In genomic region chr1:224380003-224380402, GRCh38 we compare ENCODE assay signal across 8 cellular contexts. TPM values are rescaled to one million over a fixed set of nuclear protein-coding genes. Genes with fewer than 3 reads are reported as not detected.
A peak's percentile ranks its signal among the peaks of the same experiment; 100 is the strongest.
DNase-seq lines count a peak whose midpoint lies in the region; ATAC-seq, FAIRE-seq and TF ChIP-seq lines count a peak whose summit lies in the region.

No MANE protein-coding gene starts in this region.

- TF ChIP-seq EP300 in HepG2 (IDR thresholded peaks at IDR 0.05; ENCODE audit: low read depth in 2 of 2, low read length in 2 of 2) (no peak), HepG2 (CRISPR knock-in tag; IDR thresholded peaks at IDR 0.05; ENCODE audit: borderline replicate concordance) (no peak)

- H3K9ac ChIP-seq in HepG2 (ENCODE audit: insufficient read depth, low read depth, low read length) (no peak overlapping the region), trophoblast cell (ENCODE audit: low read length) (no peak overlapping the region)

- no peak for TF ChIP-seq POLR2A in HepG2 (IDR thresholded peaks at IDR 0.05; ENCODE audit: insufficient read depth in 1 of 2, low read depth in 2 of 2, low read length in 2 of 2)

- no peak overlapping the region for H2BK12ac ChIP-seq in trophoblast cell (ENCODE audit: low read length)

- CTCF ChIA-PET in HepG2 (lab: Yijun Ruan, JAX; ENCODE audit: low intra/inter-chr PET ratio, low total read pairs), result no interaction called here

- no peak overlapping the region for H3K4ac ChIP-seq in trophoblast cell (ENCODE audit: low read depth, low read length)

- no peak overlapping the region for H4K91ac ChIP-seq in trophoblast cell (ENCODE audit: low read depth, low read length)

- H3K4me2 ChIP-seq in HepG2 (ENCODE audit: low read depth, low read length) (no peak overlapping the region), trophoblast cell (ENCODE audit: low read length) (no peak overlapping the region)

- no peak overlapping the region for H2BK5ac ChIP-seq in trophoblast cell (ENCODE audit: low read depth, low read length, poor library complexity)

- FAIRE-seq in HepG2 (lab: Jason Lieb, UNC), result no peak

- no peaks in the 10 kb centered on the region for H3K27me3 ChIP-seq in HepG2 (ENCODE audit: control insufficient read depth in 1 of 2, insufficient read depth in 2 of 2, low read length in 2 of 2)
- H3K27me3 ChIP-seq in brain microvascular endothelial cell (replicated peaks), result no peaks in the 10 kb centered on the region
- H3K27me3 ChIP-seq in trophoblast cell (ENCODE audit: insufficient read depth, low read length), result no peaks in the 10 kb centered on the region

- H3K9me3 ChIP-seq in HepG2 (ENCODE audit: low read length) (no peaks in the 10 kb centered on the region), trophoblast cell (ENCODE audit: insufficient read depth, low read depth, low read length) (no peaks in the 10 kb centered on the region)

- H3K14ac ChIP-seq in trophoblast cell (ENCODE audit: low read length), result no peak overlapping the region

- no peak overlapping the region for H3K18ac ChIP-seq in trophoblast cell (ENCODE audit: low read length)

- H3K4me3 ChIP-seq in HepG2 (replicated peaks in 1 of 3; ENCODE audit: insufficient read depth in 1 of 3, low read depth in 2 of 3, low read length in 3 of 3), result no peak overlapping the region
- H3K4me3 ChIP-seq in brain microvascular endothelial cell (ENCODE audit: low read depth, low read length), result no peak overlapping the region
- H3K4me3 ChIP-seq in trophoblast cell (ENCODE audit: low read depth, low read length), result no peak overlapping the region

- no peak for TF ChIP-seq CTCF in HepG2 (CRISPR knock-in tag; IDR thresholded peaks at IDR 0.05)
- no peak for TF ChIP-seq CTCF in brain microvascular endothelial cell (IDR thresholded peaks at IDR 0.05; ENCODE audit: low read depth, low read length, missing control alignments)

- no peaks in the 10 kb centered on the region for H4K20me1 ChIP-seq in HepG2 (ENCODE audit: insufficient read depth, low read length)

- H2AFZ ChIP-seq in HepG2 (ENCODE audit: low read length), result no peak overlapping the region
- no peak overlapping the region for H2AFZ ChIP-seq in trophoblast cell (ENCODE audit: insufficient read depth, low read length, poor library complexity)

- no peaks in the 10 kb centered on the region for H3K79me2 ChIP-seq in HepG2 (ENCODE audit: insufficient read depth, low read length)
- no peaks in the 10 kb centered on the region for H3K79me2 ChIP-seq in trophoblast cell (ENCODE audit: control insufficient read depth, insufficient read depth, low read length, poor library complexity)

- no peak overlapping the region for H3K27ac ChIP-seq in HepG2 (ENCODE audit: extremely low read length, insufficient read depth, low read length)
- no peak overlapping the region for H3K27ac ChIP-seq in brain microvascular endothelial cell
- no peak overlapping the region for H3K27ac ChIP-seq in trophoblast cell (ENCODE audit: low read depth, low read length)

- TF ChIP-seq RAD21 in HepG2 (CRISPR knock-in tag; IDR thresholded peaks at IDR 0.05), result no peak

- no peaks in the 10 kb centered on the region for H3K79me1 ChIP-seq in trophoblast cell (ENCODE audit: low read length)

- intact Hi-C loops in HepG2 (cut with micrococcal nuclease; ENCODE audit: unreplicated experiment), result no loop called here

- no peak overlapping the region for H2AK5ac ChIP-seq in trophoblast cell (ENCODE audit: low read length)

- in situ Hi-C loops in HepG2 (cut with HindIII; ENCODE audit: extremely low pct_ligation_motif_present, low pct_unique_long_range_greater_than_20kb) (no loop called here), brain microvascular endothelial cell (cut with HindIII; ENCODE audit: low pct_ligation_motif_present, low sequenced_read_pairs) (no loop called here)

- H2BK120ac ChIP-seq in trophoblast cell (ENCODE audit: insufficient read depth, low read length, poor library complexity), result no peak overlapping the region

- peak; percentile 43 to 50 for DNase-seq in activated CD4-positive, alpha-beta T cell treated with anti-CD3 and anti-CD28 coated beads for 4 hours
- DNase-seq in HepG2 (ENCODE audit: low spot score) (no peak), NCI-H1436 treated with DMSO at 0.1 percent for 48 hours (lab: John Stamatoyannopoulos, UW) (no peak), brain microvascular endothelial cell (no peak), trophoblast cell (no peak)

- H4K12ac ChIP-seq in trophoblast cell (ENCODE audit: low read depth, low read length), result no peak overlapping the region

- ATAC-seq in GM19372 (IDR thresholded peaks at IDR 0.05; ENCODE audit: low read depth, unreplicated experiment) (peak; percentile 67), HG03108 (IDR thresholded peaks at IDR 0.05; ENCODE audit: unreplicated experiment) (peak; percentile 67), HepG2 (no peak), HG03521 (IDR thresholded peaks at IDR 0.05; ENCODE audit: unreplicated experiment) (no peak)

- 90% methylated on average over 4 of the region's 4 CpGs for WGBS in HepG2 (ENCODE audit: low lambda C conversion rate)
- no CpG with 5 or more reads among the region's 4 CpGs for WGBS in trophoblast cell (ENCODE audit: extremely low coverage, insufficient coverage, insufficient read length)

- H4K8ac ChIP-seq in trophoblast cell (ENCODE audit: low read depth, low read length), result no peak overlapping the region

- H3K4me1 ChIP-seq in HepG2 (ENCODE audit: insufficient read depth, low read length) (peaks cover 11% of the 10 kb centered on the region), trophoblast cell (ENCODE audit: control insufficient read depth in 1 of 2, insufficient read depth in 2 of 2, low read length in 2 of 2) (peaks cover 2% of the 10 kb centered on the region in 2 experiments)

- POLR2A ChIA-PET in HepG2 (lab: Yijun Ruan, JAX), result no interaction called here

- H3K36me3 ChIP-seq in HepG2 (replicated peaks in 1 of 2; ENCODE audit: control insufficient read depth in 1 of 2, insufficient read depth in 2 of 2, low read length in 2 of 2) (peaks cover 2 to 12% of the 10 kb centered on the region in 2 experiments; a peak in 4 of 5 replicates), brain microvascular endothelial cell (replicated peaks) (peaks cover 10% of the 10 kb centered on the region), trophoblast cell (ENCODE audit: control insufficient read depth in 1 of 2, insufficient read depth in 2 of 2, low read length in 2 of 2) (peaks cover 0 to 16% of the 10 kb centered on the region in 2 experiments)

- no TSS peak for BruUV-seq in HepG2 (replicated peaks; lab: Mats Ljungman, UMichigan)

- no peak overlapping the region for H3K23ac ChIP-seq in trophoblast cell (ENCODE audit: low read length)

RNA-seq across cellular contexts. Expression of gene CNIH4, which starts 23.3 kb away (rescaled TPM):
- 30.3 and 51.8 TPM in 2 replicates for total RNA-seq in HepG2 (2016; rRNA removed; fragmentation: Illumina TruSeq; extraction: Trizol)
- 22.2 and 22.5 TPM in 2 replicates for total RNA-seq in HepG2 (2016; cell fraction: cytosol; rRNA removed; fragmentation: Illumina TruSeq; extraction: Trizol; ENCODE audit: low read depth)
- total RNA-seq in HepG2 (2016; cell fraction: insoluble cytoplasmic fraction; rRNA removed; fragmentation: Illumina TruSeq; extraction: Trizol), result 35.5 and 50.0 TPM in 2 replicates
- total RNA-seq in HepG2 (2016; cell fraction: membrane; rRNA removed; fragmentation: Illumina TruSeq; extraction: Trizol), result 23.2 and 27.4 TPM in 2 replicates
- total RNA-seq in HepG2 (2016; cell fraction: nucleus; rRNA removed; fragmentation: Illumina TruSeq; extraction: Trizol), result 36.2 and 41.0 TPM in 2 replicates
- polyA plus RNA-seq in HepG2 (2011; rRNA removed), result 50.4 and 52.9 TPM in 2 replicates
- 35.6 and 59.3 TPM in 2 replicates for polyA plus RNA-seq in HepG2 (2011; cell fraction: cytosol; rRNA removed)
- polyA plus RNA-seq in HepG2 (2011; cell fraction: nucleus; rRNA removed), result 15.6 and 17.8 TPM in 2 replicates
- 43.8 and 59.5 TPM in 2 replicates for polyA plus RNA-seq in HepG2 (2012)
- polyA plus RNA-seq in HepG2 (2016; cell fraction: cytosol; fragmentation: Illumina TruSeq; extraction: Trizol; ENCODE audit: low read depth), result 22.0 and 24.7 TPM in 2 replicates
- 31.4 and 34.0 TPM in 2 replicates for polyA plus RNA-seq in HepG2 (2016; cell fraction: insoluble cytoplasmic fraction; fragmentation: Illumina TruSeq; extraction: Trizol; ENCODE audit: low read depth)
- 22.1 and 23.7 TPM in 2 replicates for polyA plus RNA-seq in HepG2 (2016; cell fraction: membrane; fragmentation: Illumina TruSeq; extraction: Trizol; ENCODE audit: low read depth)
- 73.2 and 75.9 TPM in 2 replicates for polyA plus RNA-seq in HepG2 (2016; cell fraction: nucleus; fragmentation: Illumina TruSeq; extraction: Trizol; ENCODE audit: insufficient read depth, low read depth)
- 26.3 and 42.7 TPM in 2 replicates for polyA minus RNA-seq in HepG2 (2011; rRNA and poly(A)+ RNA removed; ENCODE audit: low replicate concordance)
- 7.6 and 13.7 TPM in 2 replicates for polyA minus RNA-seq in HepG2 (2011; cell fraction: cytosol; rRNA and poly(A)+ RNA removed)
- 13.1 and 13.3 TPM in 2 replicates for polyA minus RNA-seq in HepG2 (2011; cell fraction: nucleus; rRNA and poly(A)+ RNA removed)
- polyA plus RNA-seq in trophoblast cell (2013), result 108 TPM in 2 replicates

RNA-seq across cellular contexts. Expression of gene NVL, which starts 50.0 kb away (rescaled TPM):
- 18.2 and 21.0 TPM in 2 replicates for total RNA-seq in HepG2 (2016; rRNA removed; fragmentation: Illumina TruSeq; extraction: Trizol)
- 7.4 and 8.8 TPM in 2 replicates for total RNA-seq in HepG2 (2016; cell fraction: cytosol; rRNA removed; fragmentation: Illumina TruSeq; extraction: Trizol; ENCODE audit: low read depth)
- 21.2 and 22.7 TPM in 2 replicates for total RNA-seq in HepG2 (2016; cell fraction: insoluble cytoplasmic fraction; rRNA removed; fragmentation: Illumina TruSeq; extraction: Trizol)
- total RNA-seq in HepG2 (2016; cell fraction: membrane; rRNA removed; fragmentation: Illumina TruSeq; extraction: Trizol), result 10.7 and 11.3 TPM in 2 replicates
- total RNA-seq in HepG2 (2016; cell fraction: nucleus; rRNA removed; fragmentation: Illumina TruSeq; extraction: Trizol), result 35.2 and 36.4 TPM in 2 replicates
- 7.6 and 8.3 TPM in 2 replicates for polyA plus RNA-seq in HepG2 (2011; rRNA removed)
- 4.7 and 6.7 TPM in 2 replicates for polyA plus RNA-seq in HepG2 (2011; cell fraction: cytosol; rRNA removed)
- polyA plus RNA-seq in HepG2 (2011; cell fraction: nucleus; rRNA removed), result 7.7 and 8.8 TPM in 2 replicates
- polyA plus RNA-seq in HepG2 (2012), result 8.4 and 8.9 TPM in 2 replicates
- polyA plus RNA-seq in HepG2 (2016; cell fraction: cytosol; fragmentation: Illumina TruSeq; extraction: Trizol; ENCODE audit: low read depth), result 4.2 and 5.2 TPM in 2 replicates
- polyA plus RNA-seq in HepG2 (2016; cell fraction: insoluble cytoplasmic fraction; fragmentation: Illumina TruSeq; extraction: Trizol; ENCODE audit: low read depth), result 17.3 and 18.5 TPM in 2 replicates
- 6.9 and 8.0 TPM in 2 replicates for polyA plus RNA-seq in HepG2 (2016; cell fraction: membrane; fragmentation: Illumina TruSeq; extraction: Trizol; ENCODE audit: low read depth)
- polyA plus RNA-seq in HepG2 (2016; cell fraction: nucleus; fragmentation: Illumina TruSeq; extraction: Trizol; ENCODE audit: insufficient read depth, low read depth), result 24.4 and 33.8 TPM in 2 replicates
- 7.1 and 34.1 TPM in 2 replicates for polyA minus RNA-seq in HepG2 (2011; rRNA and poly(A)+ RNA removed; ENCODE audit: low replicate concordance)
- polyA minus RNA-seq in HepG2 (2011; cell fraction: cytosol; rRNA and poly(A)+ RNA removed), result 6.9 and 7.8 TPM in 2 replicates
- polyA minus RNA-seq in HepG2 (2011; cell fraction: nucleus; rRNA and poly(A)+ RNA removed), result 32.3 and 38.8 TPM in 2 replicates
- polyA plus RNA-seq in trophoblast cell (2013), result 26.8 and 27.9 TPM in 2 replicates

RNA-seq across cellular contexts. Expression of gene WDR26, which starts 54.6 kb away (rescaled TPM):
- total RNA-seq in HepG2 (2016; rRNA removed; fragmentation: Illumina TruSeq; extraction: Trizol), result 13.2 and 24.6 TPM in 2 replicates
- total RNA-seq in HepG2 (2016; cell fraction: cytosol; rRNA removed; fragmentation: Illumina TruSeq; extraction: Trizol; ENCODE audit: low read depth), result 2.7 and 3.3 TPM in 2 replicates
- 13.3 and 24.2 TPM in 2 replicates for total RNA-seq in HepG2 (2016; cell fraction: insoluble cytoplasmic fraction; rRNA removed; fragmentation: Illumina TruSeq; extraction: Trizol)
- total RNA-seq in HepG2 (2016; cell fraction: membrane; rRNA removed; fragmentation: Illumina TruSeq; extraction: Trizol), result 12.5 and 15.1 TPM in 2 replicates
- total RNA-seq in HepG2 (2016; cell fraction: nucleus; rRNA removed; fragmentation: Illumina TruSeq; extraction: Trizol), result 32.3 and 36.8 TPM in 2 replicates
- 23.3 and 23.7 TPM in 2 replicates for polyA plus RNA-seq in HepG2 (2011; rRNA removed)
- polyA plus RNA-seq in HepG2 (2011; cell fraction: cytosol; rRNA removed), result 8.6 and 13.7 TPM in 2 replicates
- 39.3 and 44.1 TPM in 2 replicates for polyA plus RNA-seq in HepG2 (2011; cell fraction: nucleus; rRNA removed)
- 39.2 and 40.9 TPM in 2 replicates for polyA plus RNA-seq in HepG2 (2012)
- polyA plus RNA-seq in HepG2 (2016; cell fraction: cytosol; fragmentation: Illumina TruSeq; extraction: Trizol; ENCODE audit: low read depth), result 1.7 and 1.9 TPM in 2 replicates
- polyA plus RNA-seq in HepG2 (2016; cell fraction: insoluble cytoplasmic fraction; fragmentation: Illumina TruSeq; extraction: Trizol; ENCODE audit: low read depth), result 30.4 and 32.4 TPM in 2 replicates
- 7.1 and 8.8 TPM in 2 replicates for polyA plus RNA-seq in HepG2 (2016; cell fraction: membrane; fragmentation: Illumina TruSeq; extraction: Trizol; ENCODE audit: low read depth)
- polyA plus RNA-seq in HepG2 (2016; cell fraction: nucleus; fragmentation: Illumina TruSeq; extraction: Trizol; ENCODE audit: insufficient read depth, low read depth), result 48.4 and 49.1 TPM in 2 replicates
- polyA minus RNA-seq in HepG2 (2011; rRNA and poly(A)+ RNA removed; ENCODE audit: low replicate concordance), result 29.3 and 32.7 TPM in 2 replicates
- 44.8 and 53.5 TPM in 2 replicates for polyA minus RNA-seq in HepG2 (2011; cell fraction: cytosol; rRNA and poly(A)+ RNA removed)
- polyA minus RNA-seq in HepG2 (2011; cell fraction: nucleus; rRNA and poly(A)+ RNA removed), result 117 and 134 TPM in 2 replicates
- polyA plus RNA-seq in trophoblast cell (2013), result 90.2 and 90.5 TPM in 2 replicates

Comparison
In these comparisons a context has a peak if more than half of its experiments do, and no peak if none do; other contexts are left out.
1. ATAC-seq: peak in GM19372 (single experiment) and HG03108 (single experiment); none in HepG2 (single experiment) and HG03521 (single experiment).
2. DNase-seq: peak in activated CD4-positive, alpha-beta T cell treated with anti-CD3 and anti-CD28 coated beads for 4 hours (2 of 2); none in HepG2 (single experiment), NCI-H1436 treated with DMSO at 0.1 percent for 48 hours (single experiment), brain microvascular endothelial cell (single experiment) and trophoblast cell (0 of 2).